1 cellular context compared by ENCODE assay signal in the genomic region with DNA sequence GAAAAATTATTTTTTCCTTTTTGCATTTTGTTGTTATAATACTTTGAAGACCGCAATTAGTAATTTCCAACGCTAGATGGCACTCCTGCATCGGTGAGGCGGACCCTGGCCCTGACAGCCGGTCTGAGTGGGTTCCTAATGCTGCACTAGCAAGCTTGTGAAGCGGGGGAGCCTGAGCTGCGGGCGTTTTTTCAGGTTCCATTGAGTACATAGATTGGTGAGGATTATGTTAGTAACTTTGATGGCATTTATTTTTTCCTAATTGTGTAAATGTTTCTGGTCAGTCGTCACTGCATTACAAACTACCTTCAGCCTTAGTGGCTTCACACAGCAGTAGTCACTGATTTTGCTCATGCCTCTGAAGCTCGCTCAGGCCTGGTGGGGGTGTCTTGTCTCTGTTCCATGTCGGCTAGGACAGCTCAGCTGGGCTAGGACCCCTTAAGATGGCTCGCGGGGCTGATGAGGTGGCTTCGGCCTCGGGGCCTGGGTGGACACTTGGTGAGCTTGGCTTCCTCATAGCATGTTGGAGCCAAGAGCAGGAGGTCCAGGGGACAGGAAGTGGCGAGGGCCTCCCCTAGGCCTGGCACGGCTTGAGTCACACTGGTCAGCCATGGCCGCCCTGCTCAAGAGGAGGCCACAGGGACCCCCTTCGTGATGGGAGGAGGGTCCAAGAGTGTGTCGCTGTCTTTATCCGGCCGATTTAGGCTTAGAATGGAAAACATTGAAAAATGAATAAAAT.
TF ChIP-seq lines count a peak whose summit lies in the region.

No MANE protein-coding gene starts in this region.

TF ChIP-seq in H1, 55 proteins besides CTCF, POLR2A, EP300 and RAD21:
- no peak for TF ChIP-seq TEAD4 (IDR thresholded peaks at IDR 0.05; ENCODE audit: low read depth, low read length)
- TF ChIP-seq CTBP2 (IDR thresholded peaks at IDR 0.05; ENCODE audit: borderline replicate concordance, insufficient read depth, insufficient read length, low read length): no peak
- no peak for TF ChIP-seq ZNF274 (IDR thresholded peaks at IDR 0.05; ENCODE audit: borderline replicate concordance, extremely low read depth, low read length)
- no peak for TF ChIP-seq SIN3A (conservative IDR thresholded peaks at IDR 0.05 in 1 of 2, IDR thresholded peaks at IDR 0.05 in 1 of 2; ENCODE audit: low read depth in 1 of 2, low read length in 2 of 2)
